9 cellular contexts compared by ENCODE assay signal in the genomic region with DNA sequence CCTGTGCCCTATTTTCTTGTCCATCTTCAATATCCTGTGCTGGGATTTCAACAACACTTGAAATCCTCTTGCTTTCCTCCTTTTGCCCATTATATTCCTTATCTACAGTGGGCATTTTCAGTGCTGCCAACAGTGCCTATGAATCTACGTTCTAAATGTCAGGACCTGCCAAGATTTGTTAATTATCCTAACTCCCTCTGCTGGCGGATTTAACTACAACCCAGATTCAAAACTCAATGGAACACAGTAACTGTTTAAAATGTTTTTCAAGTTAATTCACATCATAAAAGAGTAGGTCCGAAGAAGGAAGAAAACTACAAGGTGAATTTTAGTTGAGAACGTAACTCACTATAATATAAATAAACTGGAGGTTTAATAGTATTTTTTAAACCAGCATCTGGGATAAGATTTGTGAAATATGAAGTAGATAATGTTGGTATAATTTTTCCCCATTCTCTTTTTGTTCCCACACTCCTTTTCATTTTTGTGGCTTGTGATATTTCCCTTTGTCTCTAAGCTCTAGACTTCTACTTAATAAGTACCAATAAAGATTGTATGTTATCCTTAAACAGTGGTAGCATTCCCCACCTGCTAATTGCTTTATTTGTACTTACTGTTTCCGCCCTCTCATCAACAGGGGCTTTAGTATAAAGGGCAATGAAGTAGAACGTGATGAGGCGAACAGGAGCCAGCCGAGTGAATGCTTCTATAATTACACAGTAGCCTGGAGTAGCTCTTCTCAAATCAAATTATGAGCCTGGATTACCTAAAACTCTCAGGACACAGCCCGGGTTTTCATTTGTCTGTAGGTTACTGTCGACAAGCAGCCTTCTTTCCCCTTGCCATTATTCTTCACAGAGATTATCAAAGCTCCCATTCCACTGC.
A peak's percentile ranks its signal among the peaks of the same experiment; 100 is the strongest.
DNase-seq lines count a peak whose midpoint lies in the region; ATAC-seq and TF ChIP-seq lines count a peak whose summit lies in the region.
"Had no signal": no experiment of that assay in that cellular context is flagged by ENCODE, and none has a peak within 500 bp of the region (broad histone marks: within the 10 kb centered on the region; RNA-seq: fewer than 3 reads in every experiment).

No MANE protein-coding gene starts in this region.

- TF ChIP-seq CTCF in AG10803 (conservative IDR thresholded peaks at IDR 0.05; ENCODE audit: low read length): peak; percentile 27; the same call in 1 of the 2 replicates

- peak overlapping the region; percentile 89 for H2AFZ ChIP-seq in neuron (ENCODE audit: low read depth, low read length)

- no peak overlapping the region for H3K4me3 ChIP-seq in AG10803 (ENCODE audit: low read length)
- no peak overlapping the region for H3K4me3 ChIP-seq in neuron (ENCODE audit: low read length)

- ATAC-seq in HG03457 (IDR thresholded peaks at IDR 0.05; ENCODE audit: unreplicated experiment): no peak

- H3K27me3 ChIP-seq in neuron (ENCODE audit: insufficient read depth, low read length): no peaks in the 10 kb centered on the region

- H3K9me3 ChIP-seq in neuron (ENCODE audit: low read length): no peaks in the 10 kb centered on the region

- H3K4me1 ChIP-seq in neuron (ENCODE audit: insufficient read depth, low read length): peaks cover 19% of the 10 kb centered on the region

- no peaks in the 10 kb centered on the region for H3K36me3 ChIP-seq in neuron (ENCODE audit: insufficient read depth, low read length)

- DNase-seq in AG10803 (ENCODE audit: low read depth): peak; percentile 4
- peak; percentile 45 for DNase-seq in H4 (ENCODE audit: low spot score)
- peak; percentile 94 for DNase-seq in NCI-H510A treated with DMSO at 0.1 percent for 48 hours (lab: John Stamatoyannopoulos, UW)
- DNase-seq in dermis blood vessel endothelial cell: peak; percentile 35
- DNase-seq in activated naive CD4-positive, alpha-beta T cell (lab: John Stamatoyannopoulos, UW): no peak
- DNase-seq in mucosa of gallbladder (ENCODE audit: low spot score): no peak
- DNase-seq: activated naive CD8-positive, alpha-beta T cell treated with anti-CD3 and anti-CD28 coated beads, Interleukin-2, amount 10 ng/mL, durations not matched to agents 7 days and 5 days had no signal

Comparison
In these comparisons a context has a peak if more than half of its experiments do, and no peak if none do; other contexts are left out.
1. DNase-seq: peak in AG10803 (single experiment), H4 (single experiment), NCI-H510A treated with DMSO at 0.1 percent for 48 hours (single experiment) and dermis blood vessel endothelial cell (single experiment); none in activated naive CD4-positive, alpha-beta T cell (0 of 4) and mucosa of gallbladder (single experiment).